Comparison of ENCODE assay signal across 27 cellular contexts in genomic region chr16:844638-845348, GRCh38. TPM values are rescaled to one million over a fixed set of nuclear protein-coding genes. Genes with fewer than 3 reads are reported as not detected.
DNase-seq lines count a peak whose midpoint lies in the region; ATAC-seq, FAIRE-seq and TF ChIP-seq lines count a peak whose summit lies in the region.
"Had no signal": no experiment of that assay in that cellular context is flagged by ENCODE, and none has a peak within 500 bp of the region (broad histone marks: within the 10 kb centered on the region; RNA-seq: fewer than 3 reads in every experiment).

No MANE protein-coding gene starts in this region.

- no peaks in the 10 kb centered on the region for H3K36me3 ChIP-seq in BLaER1 treated with 17β-estradiol and CSF1 and Interleukin-3, amounts not matched to agents 10 nM and 100 nM
- no peaks in the 10 kb centered on the region for H3K36me3 ChIP-seq in K562 (ENCODE audit: control insufficient read depth, insufficient read depth, low read length)
- no peaks in the 10 kb centered on the region for H3K36me3 ChIP-seq in osteoblast (ENCODE audit: insufficient read depth, low read length)
- H3K36me3 ChIP-seq in PC-3 (ENCODE audit: low read depth, low read length), result no peaks in the 10 kb centered on the region
- H3K36me3 ChIP-seq: SJCRH30 had no signal

- BruUV-seq in K562 (replicated peaks; lab: Mats Ljungman, UMichigan) (no TSS peak), PC-3 (replicated peaks; lab: Mats Ljungman, UMichigan) (no TSS peak)

- H3K4me1 Mint-ChIP-seq in activated T-cell treated with anti-CD3 and anti-CD28 coated beads, Interleukin-2, amount 50 U/mL, for 72 hours (ENCODE audit: low read depth), result no peaks in the 10 kb centered on the region
- H3K4me1 Mint-ChIP-seq: CD4-positive, alpha-beta memory T cell had no signal

- no peak for TF ChIP-seq EP300 in K562 (IDR thresholded peaks at IDR 0.05; ENCODE audit: low read length)

- H3K4me2 ChIP-seq in BLaER1 treated with 17β-estradiol and CSF1 and Interleukin-3, amounts not matched to agents 10 nM and 100 nM, result peak overlapping the region; percentile 66 to 88 (median 79)
- H3K4me2 ChIP-seq in K562 (ENCODE audit: insufficient read depth, low read length) (no peak overlapping the region), osteoblast (ENCODE audit: insufficient read depth, low read length) (no peak overlapping the region), PC-3 (ENCODE audit: low read length) (no peak overlapping the region)

- no peak for TF ChIP-seq POLR2A in K562 (conservative IDR thresholded peaks at IDR 0.05)

- in situ Hi-C loops in K562 (cut with MboI), result no loop called here

- H3K27me3 ChIP-seq in BLaER1 treated with 17β-estradiol and CSF1 and Interleukin-3, amounts not matched to agents 10 nM and 100 nM, result peaks cover 6 to 27% (median 17%) of the 10 kb centered on the region in 11 experiments; a peak in 18 of 22 replicates
- H3K27me3 ChIP-seq in K562 (ENCODE audit: control insufficient read depth in 2 of 2, insufficient read depth in 2 of 2, low read length in 2 of 2), result peaks cover 41 to 93% of the 10 kb centered on the region in 2 experiments
- no peaks in the 10 kb centered on the region for H3K27me3 ChIP-seq in osteoblast (ENCODE audit: insufficient read depth, low read length)
- H3K27me3 ChIP-seq in PC-3 (ENCODE audit: low read length), result no peaks in the 10 kb centered on the region
- H3K27me3 ChIP-seq: SJCRH30 had no signal

- no peak overlapping the region for H3K4me3 Mint-ChIP-seq in activated T-cell treated with anti-CD3 and anti-CD28 coated beads, Interleukin-2, amount 50 U/mL, for 72 hours
- H3K4me3 Mint-ChIP-seq: CD4-positive, alpha-beta memory T cell had no signal

- peaks cover 29 to 36% (median 33%) of the 10 kb centered on the region in 11 experiments for H3K9me3 ChIP-seq in BLaER1 treated with 17β-estradiol and CSF1 and Interleukin-3, amounts not matched to agents 10 nM and 100 nM (replicated peaks in 1 of 11)
- no peaks in the 10 kb centered on the region for H3K9me3 ChIP-seq in K562 (replicated peaks; ENCODE audit: control insufficient read depth, insufficient read depth, low read depth, low read length)
- peaks cover 1% of the 10 kb centered on the region for H3K9me3 ChIP-seq in osteoblast (ENCODE audit: low read depth, low read length)
- H3K9me3 ChIP-seq in PC-3 (ENCODE audit: low read length), result no peaks in the 10 kb centered on the region
- H3K9me3 ChIP-seq: Caco-2, SJCRH30 had no signal

- H3K9me1 ChIP-seq in K562 (ENCODE audit: control insufficient read depth, insufficient read depth, low read length), result no peaks in the 10 kb centered on the region

- H3K36me3 Mint-ChIP-seq in activated T-cell treated with anti-CD3 and anti-CD28 coated beads, Interleukin-2, amount 50 U/mL, for 72 hours (ENCODE audit: insufficient read depth in 2 of 2), result peaks cover 0 to 2% of the 10 kb centered on the region in 2 donors
- H3K36me3 Mint-ChIP-seq: CD4-positive, alpha-beta memory T cell had no signal

- no peak for FAIRE-seq in K562 (lab: Jason Lieb, UNC)
- FAIRE-seq: GM12891, H1 had no signal

- peak overlapping the region in 7 of 11 experiments; percentile 3 to 50 (median 21); a peak in 4 of 22 replicates for H3K9ac ChIP-seq in BLaER1 treated with 17β-estradiol and CSF1 and Interleukin-3, amounts not matched to agents 10 nM and 100 nM
- H3K9ac ChIP-seq in K562 (ENCODE audit: insufficient read depth in 1 of 2, low read depth in 2 of 2, low read length in 2 of 2), result peak overlapping the region in 1 of 2 experiments; percentile 35; a peak in 1 of 4 replicates
- no peak overlapping the region for H3K9ac ChIP-seq in PC-3 (ENCODE audit: low read length)

- no peak for TF ChIP-seq RAD21 in K562 (CRISPR knock-in tag; conservative IDR thresholded peaks at IDR 0.05 in 1 of 2, IDR thresholded peaks at IDR 0.05 in 1 of 2)

- H3K27ac ChIP-seq in BLaER1 treated with 17β-estradiol and CSF1 and Interleukin-3, amounts not matched to agents 10 nM and 100 nM, result no peak overlapping the region
- no peak overlapping the region for H3K27ac ChIP-seq in K562 (ENCODE audit: extremely low read depth, low read depth, low read length)
- H3K27ac ChIP-seq in osteoblast (ENCODE audit: low read depth, low read length), result no peak overlapping the region
- no peak overlapping the region for H3K27ac ChIP-seq in PC-3 (ENCODE audit: low read length)
- H3K27ac ChIP-seq: SJCRH30 had no signal

- H3K27me3 Mint-ChIP-seq in activated T-cell treated with anti-CD3 and anti-CD28 coated beads, Interleukin-2, amount 50 U/mL, for 72 hours (ENCODE audit: low read depth), result no peaks in the 10 kb centered on the region
- H3K27me3 Mint-ChIP-seq: CD4-positive, alpha-beta memory T cell had no signal

- no peak for TF ChIP-seq CTCF in K562 (IDR thresholded peaks at IDR 0.05 in 2 of 3, conservative IDR thresholded peaks at IDR 0.05 in 1 of 3; ENCODE audit: insufficient read depth in 2 of 3, low read depth in 1 of 3, low read length in 3 of 3)
- TF ChIP-seq CTCF in osteoblast (IDR thresholded peaks at IDR 0.05; ENCODE audit: extremely low read depth, low read depth, low read length), result no peak
- TF ChIP-seq CTCF in PC-3 (conservative IDR thresholded peaks at IDR 0.05; ENCODE audit: low read depth, low read length), result no peak

- POLR2A ChIA-PET in K562 (lab: Yijun Ruan, JAX) (interaction anchor here (0.6 kb wide), 1 partner anchor 194 kb away, joined by 3 read pairs; no protein-coding TSS in a partner anchor), PC-3 (lab: Charles Lee; ENCODE audit: unreplicated experiment) (no interaction called here)

- WGBS in K562 (ENCODE audit: insufficient coverage, low coverage, missing lambda C conversion rate), result 14% methylated on average over 46 of the region's 48 CpGs

- H3K4me3 ChIP-seq in BLaER1 treated with 17β-estradiol and CSF1 and Interleukin-3, amounts not matched to agents 10 nM and 100 nM, result peak overlapping the region in 2 of 10 experiments; percentile 8 to 41; a peak in 2 of 20 replicates
- no peak overlapping the region for H3K4me3 ChIP-seq in K562
- no peak overlapping the region for H3K4me3 ChIP-seq in osteoblast (ENCODE audit: insufficient read depth, low read length)
- no peak overlapping the region for H3K4me3 ChIP-seq in PC-3 (ENCODE audit: low read length)
- H3K4me3 ChIP-seq: SJCRH30 had no signal

- peak in 1 of 2 donors; percentile 15 for ATAC-seq in activated T-cell treated with anti-CD3 and anti-CD28 coated beads, Interleukin-2, amount 50 U/mL, for 72 hours (replicated peaks in 1 of 2)
- no peak for ATAC-seq in K562
- no peak for ATAC-seq in GM19463 (IDR thresholded peaks at IDR 0.05; ENCODE audit: unreplicated experiment)
- no peak for ATAC-seq in PC-3
- ATAC-seq: HCT116, Panc1 had no signal

- no peaks in the 10 kb centered on the region for H3K9me2 ChIP-seq in PC-3 (replicated peaks; ENCODE audit: low read length)

- peaks cover 26 to 56% (median 53%) of the 10 kb centered on the region in 10 experiments for H3K4me1 ChIP-seq in BLaER1 treated with 17β-estradiol and CSF1 and Interleukin-3, amounts not matched to agents 10 nM and 100 nM
- H3K4me1 ChIP-seq in K562 (replicated peaks in 1 of 2; ENCODE audit: control insufficient read depth in 2 of 2, insufficient read depth in 2 of 2, low read length in 2 of 2) (peaks cover 0 to 61% of the 10 kb centered on the region in 2 experiments; a peak in 2 of 5 replicates), osteoblast (ENCODE audit: insufficient read depth, low read length) (no peaks in the 10 kb centered on the region), PC-3 (ENCODE audit: insufficient read depth, low read length) (no peaks in the 10 kb centered on the region)
- H3K4me1 ChIP-seq: Caco-2 had no signal

- no peaks in the 10 kb centered on the region for H4K20me1 ChIP-seq in BLaER1 treated with 17β-estradiol and CSF1 and Interleukin-3, amounts not matched to agents 10 nM and 100 nM
- H4K20me1 ChIP-seq in K562 (replicated peaks; ENCODE audit: control insufficient read depth, insufficient read depth, low read length) (no peaks in the 10 kb centered on the region), osteoblast (ENCODE audit: insufficient read depth, low read length) (no peaks in the 10 kb centered on the region), PC-3 (ENCODE audit: low read length) (no peaks in the 10 kb centered on the region)

- CTCF ChIA-PET in K562 (lab: Yijun Ruan, JAX; ENCODE audit: low intra/inter-chr PET ratio) (no interaction called here), PC-3 (lab: Charles Lee) (no interaction called here)

- no peak overlapping the region for H2AFZ ChIP-seq in K562 (ENCODE audit: low read depth, low read length)
- H2AFZ ChIP-seq in osteoblast (ENCODE audit: low read length), result no peak overlapping the region
- H2AFZ ChIP-seq in PC-3 (ENCODE audit: low read length), result no peak overlapping the region

- no peaks in the 10 kb centered on the region for H3K9me3 Mint-ChIP-seq in activated T-cell treated with anti-CD3 and anti-CD28 coated beads, Interleukin-2, amount 50 U/mL, for 72 hours

- no peak for DNase-seq in activated T-cell treated with anti-CD3 and anti-CD28 coated beads, Interleukin-2, amount 50 U/mL, for 72 hours
- DNase-seq in activated T-cell treated with anti-CD3 and anti-CD28 coated beads for 4 hours (no peak), K562 (ENCODE audit: extremely low read depth in 1 of 4, low spot score in 3 of 4) (no peak), osteoblast (ENCODE audit: insufficient read length, low spot score, missing footprints) (peak; percentile 73), PC-3 (no peak)
- DNase-seq: Caco-2; CD4-positive, alpha-beta memory T cell; DMS 273 treated with DMSO at 0.1 percent for 48 hours; DMS79 treated with DMSO at 0.1 percent for 48 hours; GF-D8; Karpas-422; NCI-H1092; NCI-H1417 treated with DMSO at 0.1 percent for 48 hours; NCI-H1694 treated with DMSO at 0.1 percent for 48 hours; NCI-H2081; NCI-H226; NCI-H510A; NCI-H69; SJCRH30 had no signal

- H3K79me2 ChIP-seq in K562 (ENCODE audit: control insufficient read depth, insufficient read depth, low read length) (no peaks in the 10 kb centered on the region), osteoblast (ENCODE audit: insufficient read depth, low read length) (no peaks in the 10 kb centered on the region), PC-3 (ENCODE audit: low read length) (no peaks in the 10 kb centered on the region)

- peak overlapping the region; percentile 61 for H3K27ac Mint-ChIP-seq in activated T-cell treated with anti-CD3 and anti-CD28 coated beads, Interleukin-2, amount 50 U/mL, for 72 hours
- H3K27ac Mint-ChIP-seq: CD4-positive, alpha-beta memory T cell had no signal

- H3F3A ChIP-seq in PC-3 (ENCODE audit: low read length, unreplicated experiment), result no peaks in the 10 kb centered on the region

- intact Hi-C loops in K562 (cut with micrococcal nuclease), result no loop called here
- intact Hi-C loops in PC-3 (cut with micrococcal nuclease), result no loop called here

RNA-seq across cellular contexts. Expression of gene GNG13, which starts 44.3 kb away (rescaled TPM):
- not detected for total RNA-seq in activated T-cell treated with anti-CD3 and anti-CD28 coated beads, Interleukin-2, amount 50 U/mL, for 72 hours
- not detected in 2 replicates for total RNA-seq in K562 (2011; cell fraction: chromatin; rRNA removed; ENCODE audit: low replicate concordance)
- not detected in 2 replicates for total RNA-seq in K562 (2011; cell fraction: nucleolus; rRNA removed)
- total RNA-seq in K562 (2011; cell fraction: nucleoplasm; rRNA removed), result not detected in 2 replicates
- not detected in 2 replicates for total RNA-seq in K562 (2014; rRNA removed)
- not detected in 2 replicates for total RNA-seq in K562 (2014; rRNA removed; fragmentation: Illumina TruSeq; extraction: Trizol)
- not detected in 2 replicates for total RNA-seq in K562 (2015; rRNA removed; fragmentation: Illumina TruSeq; extraction: Trizol)
- not detected in 2 replicates for total RNA-seq in K562 (2021)
- not detected in 2 replicates for polyA plus RNA-seq in K562 (2011; rRNA removed)
- polyA plus RNA-seq in K562 (2011; cell fraction: cytosol; rRNA removed), result not detected in 2 replicates
- not detected in 2 replicates for polyA plus RNA-seq in K562 (2011; cell fraction: nucleus; rRNA removed)
- polyA plus RNA-seq in K562 (2012), result 1.00 and 1.4 TPM in 2 replicates
- not detected in 2 replicates for polyA plus RNA-seq in K562 (2014; fragmentation: Illumina TruSeq; extraction: Trizol)
- not detected for polyA plus RNA-seq in K562 (2014; fragmentation: Nextera tagmentation; extraction: Ambion mirVana)
- polyA plus RNA-seq in K562 (2014; rRNA removed), result not detected in 2 replicates
- polyA minus RNA-seq in K562 (2011; rRNA and poly(A)+ RNA removed), result not detected in 2 replicates
- not detected in 2 replicates for polyA minus RNA-seq in K562 (2011; cell fraction: cytosol; rRNA and poly(A)+ RNA removed)
- not detected in 2 replicates for polyA minus RNA-seq in K562 (2011; cell fraction: nucleus; rRNA and poly(A)+ RNA removed)
- not detected in 2 replicates for total RNA-seq in osteoblast
- total RNA-seq in PC-3 (2014; rRNA removed), result not detected in 2 replicates
- total RNA-seq: A172; Caco-2; CD4-positive, alpha-beta memory T cell; H1; SJCRH30 had no signal
- polyA plus RNA-seq: BJ; CD4-positive, alpha-beta memory T cell; H1 had no signal

RNA-seq across cellular contexts. Expression of gene CHTF18, which starts 56.4 kb away (rescaled TPM):
- total RNA-seq in activated T-cell treated with anti-CD3 and anti-CD28 coated beads, Interleukin-2, amount 50 U/mL, for 72 hours, result 10 to 100 TPM; 74.5 to 97.8 TPM
- total RNA-seq in K562 (2011; cell fraction: chromatin; rRNA removed; ENCODE audit: low replicate concordance), result 53.1 and 261 TPM in 2 replicates
- total RNA-seq in K562 (2011; cell fraction: nucleolus; rRNA removed), result 207 and 214 TPM in 2 replicates
- 88.6 and 90.7 TPM in 2 replicates for total RNA-seq in K562 (2011; cell fraction: nucleoplasm; rRNA removed)
- total RNA-seq in K562 (2014; rRNA removed), result 57.2 and 70.7 TPM in 2 replicates
- total RNA-seq in K562 (2014; rRNA removed; fragmentation: Illumina TruSeq; extraction: Trizol), result 2.7 and 4.4 TPM in 2 replicates
- total RNA-seq in K562 (2015; rRNA removed; fragmentation: Illumina TruSeq; extraction: Trizol), result 21.1 and 22.1 TPM in 2 replicates
- total RNA-seq in K562 (2021), result 121 and 123 TPM in 2 replicates
- polyA plus RNA-seq in K562 (2011; rRNA removed), result 17.0 and 32.6 TPM in 2 replicates
- 23.3 and 65.2 TPM in 2 replicates for polyA plus RNA-seq in K562 (2011; cell fraction: cytosol; rRNA removed)
- 379 and 556 TPM in 2 replicates for polyA plus RNA-seq in K562 (2011; cell fraction: nucleus; rRNA removed)
- 65.7 and 81.8 TPM in 2 replicates for polyA plus RNA-seq in K562 (2012)
- polyA plus RNA-seq in K562 (2014; fragmentation: Illumina TruSeq; extraction: Trizol), result 5.1 and 23.0 TPM in 2 replicates
- polyA plus RNA-seq in K562 (2014; fragmentation: Nextera tagmentation; extraction: Ambion mirVana), result 1 to 10 TPM; 2.5 to 2.7 TPM
- 91.5 and 93.4 TPM in 2 replicates for polyA plus RNA-seq in K562 (2014; rRNA removed)
- polyA minus RNA-seq in K562 (2011; rRNA and poly(A)+ RNA removed), result 2.7 and 4.0 TPM in 2 replicates
- 8.6 and 13.5 TPM in 2 replicates for polyA minus RNA-seq in K562 (2011; cell fraction: cytosol; rRNA and poly(A)+ RNA removed)
- polyA minus RNA-seq in K562 (2011; cell fraction: nucleus; rRNA and poly(A)+ RNA removed), result 59.3 and 59.4 TPM in 2 replicates
- total RNA-seq in osteoblast, result 3.3 and 3.8 TPM in 2 replicates
- total RNA-seq in PC-3 (2014; rRNA removed), result 79.0 and 107 TPM in 2 replicates

RNA-seq across cellular contexts. Expression of gene RPUSD1, which starts 56.6 kb away (rescaled TPM):
- 10 to 100 TPM; 14.0 to 22.7 TPM for total RNA-seq in activated T-cell treated with anti-CD3 and anti-CD28 coated beads, Interleukin-2, amount 50 U/mL, for 72 hours
- total RNA-seq in K562 (2011; cell fraction: chromatin; rRNA removed; ENCODE audit: low replicate concordance), result 10.9 and 59.9 TPM in 2 replicates
- 59.0 and 69.6 TPM in 2 replicates for total RNA-seq in K562 (2011; cell fraction: nucleolus; rRNA removed)
- 21.1 and 25.7 TPM in 2 replicates for total RNA-seq in K562 (2011; cell fraction: nucleoplasm; rRNA removed)
- total RNA-seq in K562 (2014; rRNA removed), result 50.7 and 67.3 TPM in 2 replicates
- total RNA-seq in K562 (2014; rRNA removed; fragmentation: Illumina TruSeq; extraction: Trizol), result 1.7 and 3.3 TPM in 2 replicates
- total RNA-seq in K562 (2015; rRNA removed; fragmentation: Illumina TruSeq; extraction: Trizol), result 22.7 and 27.2 TPM in 2 replicates
- total RNA-seq in K562 (2021), result 55.2 and 55.9 TPM in 2 replicates
- 12.0 and 17.7 TPM in 2 replicates for polyA plus RNA-seq in K562 (2011; rRNA removed)
- 26.1 and 86.4 TPM in 2 replicates for polyA plus RNA-seq in K562 (2011; cell fraction: cytosol; rRNA removed)
- polyA plus RNA-seq in K562 (2011; cell fraction: nucleus; rRNA removed), result 56.1 and 93.4 TPM in 2 replicates
- 24.6 and 30.5 TPM in 2 replicates for polyA plus RNA-seq in K562 (2012)
- 7.0 and 30.1 TPM in 2 replicates for polyA plus RNA-seq in K562 (2014; fragmentation: Illumina TruSeq; extraction: Trizol)
- under 1 TPM; 0.45 to 0.98 TPM for polyA plus RNA-seq in K562 (2014; fragmentation: Nextera tagmentation; extraction: Ambion mirVana)
- 56.6 and 66.9 TPM in 2 replicates for polyA plus RNA-seq in K562 (2014; rRNA removed)
- polyA minus RNA-seq in K562 (2011; rRNA and poly(A)+ RNA removed), result 3.8 and 4.8 TPM in 2 replicates
- polyA minus RNA-seq in K562 (2011; cell fraction: cytosol; rRNA and poly(A)+ RNA removed), result 18.6 and 19.8 TPM in 2 replicates
- polyA minus RNA-seq in K562 (2011; cell fraction: nucleus; rRNA and poly(A)+ RNA removed), result 30.8 and 34.1 TPM in 2 replicates
- total RNA-seq in osteoblast, result 23.3 and 28.2 TPM in 2 replicates
- 72.6 and 93.7 TPM in 2 replicates for total RNA-seq in PC-3 (2014; rRNA removed)

Comparison
In these comparisons a context has a peak if more than half of its experiments do, and no peak if none do; other contexts are left out.
1. H3K4me2 ChIP-seq: peak in BLaER1 treated with 17β-estradiol and CSF1 and Interleukin-3, amounts not matched to agents 10 nM and 100 nM (11 of 11); none in K562 (single experiment), osteoblast (single experiment) and PC-3 (single experiment).